ENCODE assay signal across 1 cellular context in the genomic region with DNA sequence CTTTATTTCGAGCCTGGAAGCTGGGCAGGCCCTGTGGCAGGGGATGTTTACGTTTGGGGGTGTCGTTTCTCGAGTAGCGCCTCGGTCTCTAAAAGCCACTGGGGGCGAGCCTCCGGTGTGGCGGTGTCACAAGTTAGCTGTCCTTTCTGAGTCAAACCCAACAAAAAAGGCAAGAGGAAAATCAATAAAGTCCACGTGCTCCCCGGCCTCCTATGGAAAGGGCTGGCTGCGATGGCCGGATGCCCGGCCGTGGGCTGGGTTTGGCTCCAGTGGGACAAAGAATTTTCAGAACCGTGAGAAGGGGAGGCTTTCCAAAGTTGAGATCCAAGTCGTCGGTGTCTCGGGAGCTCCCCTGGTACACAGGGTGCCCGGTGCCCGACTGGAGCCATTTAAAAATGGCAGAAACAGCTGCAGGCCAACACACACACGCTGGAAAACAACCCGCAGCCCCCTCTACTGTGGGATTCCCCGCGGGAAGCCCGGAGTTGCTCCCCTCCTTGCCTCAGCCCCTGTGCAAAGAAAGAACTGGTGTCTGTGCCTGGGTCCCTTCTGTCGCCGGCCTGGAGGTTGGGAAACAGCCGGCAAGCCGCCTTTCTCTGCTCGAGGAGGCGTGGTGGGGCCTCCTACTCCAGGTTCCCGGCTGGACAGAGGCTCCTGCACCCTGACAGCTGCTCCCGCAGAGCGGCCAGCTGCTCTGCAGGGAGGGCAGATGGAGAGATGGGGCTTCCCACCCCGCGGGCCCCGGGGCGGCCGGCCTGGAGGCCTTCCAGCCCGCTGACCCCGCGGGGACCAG.
TF ChIP-seq lines count a peak whose summit lies in the region.

No MANE protein-coding gene starts in this region.

TF ChIP-seq in K562, 482 proteins besides CTCF, POLR2A, EP300 and RAD21 (continued from another document and continues in another):
- TF ChIP-seq, protein P1, sequence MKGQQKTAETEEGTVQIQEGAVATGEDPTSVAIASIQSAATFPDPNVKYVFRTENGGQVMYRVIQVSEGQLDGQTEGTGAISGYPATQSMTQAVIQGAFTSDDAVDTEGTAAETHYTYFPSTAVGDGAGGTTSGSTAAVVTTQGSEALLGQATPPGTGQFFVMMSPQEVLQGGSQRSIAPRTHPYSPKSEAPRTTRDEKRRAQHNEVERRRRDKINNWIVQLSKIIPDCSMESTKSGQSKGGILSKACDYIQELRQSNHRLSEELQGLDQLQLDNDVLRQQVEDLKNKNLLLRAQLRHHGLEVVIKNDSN (CRISPR knock-in tag; IDR thresholded peaks at IDR 0.05): peak; percentile 83
- 0 out of 2 replicates have a peak, but pooled peaks have one; percentile 44 for TF ChIP-seq ZNF766 (CRISPR knock-in tag; conservative IDR thresholded peaks at IDR 0.05)
- TF ChIP-seq, protein P2, sequence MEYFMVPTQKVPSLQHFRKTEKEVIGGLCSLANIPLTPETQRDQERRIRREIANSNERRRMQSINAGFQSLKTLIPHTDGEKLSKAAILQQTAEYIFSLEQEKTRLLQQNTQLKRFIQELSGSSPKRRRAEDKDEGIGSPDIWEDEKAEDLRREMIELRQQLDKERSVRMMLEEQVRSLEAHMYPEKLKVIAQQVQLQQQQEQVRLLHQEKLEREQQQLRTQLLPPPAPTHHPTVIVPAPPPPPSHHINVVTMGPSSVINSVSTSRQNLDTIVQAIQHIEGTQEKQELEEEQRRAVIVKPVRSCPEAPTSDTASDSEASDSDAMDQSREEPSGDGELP (CRISPR knock-in tag; IDR thresholded peaks at IDR 0.05; ENCODE audit: borderline replicate concordance): peak; percentile 91
- peak in 2 of 3 experiments; percentile 62 to 86 for TF ChIP-seq YY1 (IDR thresholded peaks at IDR 0.05; ENCODE audit: borderline replicate concordance in 1 of 3, control insufficient read depth in 1 of 3, extremely low read depth in 1 of 3, insufficient read depth in 3 of 3, insufficient read length in 1 of 3, insufficient replicate concordance in 2 of 3, low read depth in 1 of 3, low read length in 2 of 3)
- TF ChIP-seq MXI1 (IDR thresholded peaks at IDR 0.05; ENCODE audit: low read depth, low read length): peak; percentile 79
- 0 out of 2 replicates have a peak, but pooled peaks have one; percentile 7 for TF ChIP-seq ETV1 (tag; conservative IDR thresholded peaks at IDR 0.05; ENCODE audit: low read depth)
- peak; percentile 55 for TF ChIP-seq CEBPB (tag; IDR thresholded peaks at IDR 0.05)
- TF ChIP-seq HDAC1 (IDR thresholded peaks at IDR 0.05): peak in 1 of 2 experiments; percentile 63; a peak in 1 of 4 replicates
- peak; percentile 40; the same call in 1 of the 2 replicates for TF ChIP-seq RAD51 (IDR thresholded peaks at IDR 0.05; ENCODE audit: borderline replicate concordance, low read depth)
- no peak for TF ChIP-seq CTBP1 (IDR thresholded peaks at IDR 0.05; ENCODE audit: borderline replicate concordance)
- peak; percentile 49; the same call in 1 of the 2 replicates for TF ChIP-seq ZNF263 (CRISPR knock-in tag; IDR thresholded peaks at IDR 0.05; ENCODE audit: borderline replicate concordance)
- TF ChIP-seq, protein P3, sequence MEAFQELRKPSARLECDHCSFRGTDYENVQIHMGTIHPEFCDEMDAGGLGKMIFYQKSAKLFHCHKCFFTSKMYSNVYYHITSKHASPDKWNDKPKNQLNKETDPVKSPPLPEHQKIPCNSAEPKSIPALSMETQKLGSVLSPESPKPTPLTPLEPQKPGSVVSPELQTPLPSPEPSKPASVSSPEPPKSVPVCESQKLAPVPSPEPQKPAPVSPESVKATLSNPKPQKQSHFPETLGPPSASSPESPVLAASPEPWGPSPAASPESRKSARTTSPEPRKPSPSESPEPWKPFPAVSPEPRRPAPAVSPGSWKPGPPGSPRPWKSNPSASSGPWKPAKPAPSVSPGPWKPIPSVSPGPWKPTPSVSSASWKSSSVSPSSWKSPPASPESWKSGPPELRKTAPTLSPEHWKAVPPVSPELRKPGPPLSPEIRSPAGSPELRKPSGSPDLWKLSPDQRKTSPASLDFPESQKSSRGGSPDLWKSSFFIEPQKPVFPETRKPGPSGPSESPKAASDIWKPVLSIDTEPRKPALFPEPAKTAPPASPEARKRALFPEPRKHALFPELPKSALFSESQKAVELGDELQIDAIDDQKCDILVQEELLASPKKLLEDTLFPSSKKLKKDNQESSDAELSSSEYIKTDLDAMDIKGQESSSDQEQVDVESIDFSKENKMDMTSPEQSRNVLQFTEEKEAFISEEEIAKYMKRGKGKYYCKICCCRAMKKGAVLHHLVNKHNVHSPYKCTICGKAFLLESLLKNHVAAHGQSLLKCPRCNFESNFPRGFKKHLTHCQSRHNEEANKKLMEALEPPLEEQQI (IDR thresholded peaks at IDR 0.05): no peak
- TF ChIP-seq, protein P4, sequence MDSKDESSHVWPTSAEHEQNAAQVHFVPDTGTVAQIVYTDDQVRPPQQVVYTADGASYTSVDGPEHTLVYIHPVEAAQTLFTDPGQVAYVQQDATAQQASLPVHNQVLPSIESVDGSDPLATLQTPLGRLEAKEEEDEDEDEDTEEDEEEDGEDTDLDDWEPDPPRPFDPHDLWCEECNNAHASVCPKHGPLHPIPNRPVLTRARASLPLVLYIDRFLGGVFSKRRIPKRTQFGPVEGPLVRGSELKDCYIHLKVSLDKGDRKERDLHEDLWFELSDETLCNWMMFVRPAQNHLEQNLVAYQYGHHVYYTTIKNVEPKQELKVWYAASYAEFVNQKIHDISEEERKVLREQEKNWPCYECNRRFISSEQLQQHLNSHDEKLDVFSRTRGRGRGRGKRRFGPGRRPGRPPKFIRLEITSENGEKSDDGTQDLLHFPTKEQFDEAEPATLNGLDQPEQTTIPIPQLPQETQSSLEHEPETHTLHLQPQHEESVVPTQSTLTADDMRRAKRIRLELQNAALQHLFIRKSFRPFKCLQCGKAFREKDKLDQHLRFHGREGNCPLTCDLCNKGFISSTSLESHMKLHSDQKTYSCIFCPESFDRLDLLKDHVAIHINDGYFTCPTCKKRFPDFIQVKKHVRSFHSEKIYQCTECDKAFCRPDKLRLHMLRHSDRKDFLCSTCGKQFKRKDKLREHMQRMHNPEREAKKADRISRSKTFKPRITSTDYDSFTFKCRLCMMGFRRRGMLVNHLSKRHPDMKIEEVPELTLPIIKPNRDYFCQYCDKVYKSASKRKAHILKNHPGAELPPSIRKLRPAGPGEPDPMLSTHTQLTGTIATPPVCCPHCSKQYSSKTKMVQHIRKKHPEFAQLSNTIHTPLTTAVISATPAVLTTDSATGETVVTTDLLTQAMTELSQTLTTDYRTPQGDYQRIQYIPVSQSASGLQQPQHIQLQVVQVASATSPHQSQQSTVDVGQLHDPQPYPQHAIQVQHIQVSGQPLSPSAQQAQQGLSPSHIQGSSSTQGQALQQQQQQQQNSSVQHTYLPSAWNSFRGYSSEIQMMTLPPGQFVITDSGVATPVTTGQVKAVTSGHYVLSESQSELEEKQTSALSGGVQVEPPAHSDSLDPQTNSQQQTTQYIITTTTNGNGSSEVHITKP (IDR thresholded peaks at IDR 0.05; ENCODE audit: partially characterized antibody): peak; percentile 85
- TF ChIP-seq DPF2 (IDR thresholded peaks at IDR 0.05): 0 out of 2 replicates have a peak, but pooled peaks have one; percentile 19
- 0 out of 2 replicates have a peak, but pooled peaks have one; percentile 15 for TF ChIP-seq ZBTB40 (IDR thresholded peaks at IDR 0.05)
- no peak for TF ChIP-seq ZBTB40 (CRISPR knock-in tag; IDR thresholded peaks at IDR 0.05)
- TF ChIP-seq USF2 (CRISPR knock-in tag; IDR thresholded peaks at IDR 0.05): peak; percentile 65
- TF ChIP-seq, protein P5, sequence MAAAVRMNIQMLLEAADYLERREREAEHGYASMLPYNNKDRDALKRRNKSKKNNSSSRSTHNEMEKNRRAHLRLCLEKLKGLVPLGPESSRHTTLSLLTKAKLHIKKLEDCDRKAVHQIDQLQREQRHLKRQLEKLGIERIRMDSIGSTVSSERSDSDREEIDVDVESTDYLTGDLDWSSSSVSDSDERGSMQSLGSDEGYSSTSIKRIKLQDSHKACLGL (CRISPR knock-in tag; IDR thresholded peaks at IDR 0.05; ENCODE audit: borderline replicate concordance, poor library complexity, severe bottlenecking): peak; percentile 2
- TF ChIP-seq, protein P6, sequence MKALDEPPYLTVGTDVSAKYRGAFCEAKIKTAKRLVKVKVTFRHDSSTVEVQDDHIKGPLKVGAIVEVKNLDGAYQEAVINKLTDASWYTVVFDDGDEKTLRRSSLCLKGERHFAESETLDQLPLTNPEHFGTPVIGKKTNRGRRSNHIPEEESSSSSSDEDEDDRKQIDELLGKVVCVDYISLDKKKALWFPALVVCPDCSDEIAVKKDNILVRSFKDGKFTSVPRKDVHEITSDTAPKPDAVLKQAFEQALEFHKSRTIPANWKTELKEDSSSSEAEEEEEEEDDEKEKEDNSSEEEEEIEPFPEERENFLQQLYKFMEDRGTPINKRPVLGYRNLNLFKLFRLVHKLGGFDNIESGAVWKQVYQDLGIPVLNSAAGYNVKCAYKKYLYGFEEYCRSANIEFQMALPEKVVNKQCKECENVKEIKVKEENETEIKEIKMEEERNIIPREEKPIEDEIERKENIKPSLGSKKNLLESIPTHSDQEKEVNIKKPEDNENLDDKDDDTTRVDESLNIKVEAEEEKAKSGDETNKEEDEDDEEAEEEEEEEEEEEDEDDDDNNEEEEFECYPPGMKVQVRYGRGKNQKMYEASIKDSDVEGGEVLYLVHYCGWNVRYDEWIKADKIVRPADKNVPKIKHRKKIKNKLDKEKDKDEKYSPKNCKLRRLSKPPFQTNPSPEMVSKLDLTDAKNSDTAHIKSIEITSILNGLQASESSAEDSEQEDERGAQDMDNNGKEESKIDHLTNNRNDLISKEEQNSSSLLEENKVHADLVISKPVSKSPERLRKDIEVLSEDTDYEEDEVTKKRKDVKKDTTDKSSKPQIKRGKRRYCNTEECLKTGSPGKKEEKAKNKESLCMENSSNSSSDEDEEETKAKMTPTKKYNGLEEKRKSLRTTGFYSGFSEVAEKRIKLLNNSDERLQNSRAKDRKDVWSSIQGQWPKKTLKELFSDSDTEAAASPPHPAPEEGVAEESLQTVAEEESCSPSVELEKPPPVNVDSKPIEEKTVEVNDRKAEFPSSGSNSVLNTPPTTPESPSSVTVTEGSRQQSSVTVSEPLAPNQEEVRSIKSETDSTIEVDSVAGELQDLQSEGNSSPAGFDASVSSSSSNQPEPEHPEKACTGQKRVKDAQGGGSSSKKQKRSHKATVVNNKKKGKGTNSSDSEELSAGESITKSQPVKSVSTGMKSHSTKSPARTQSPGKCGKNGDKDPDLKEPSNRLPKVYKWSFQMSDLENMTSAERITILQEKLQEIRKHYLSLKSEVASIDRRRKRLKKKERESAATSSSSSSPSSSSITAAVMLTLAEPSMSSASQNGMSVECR (CRISPR knock-in tag; IDR thresholded peaks at IDR 0.05): 0 out of 2 replicates have a peak, but pooled peaks have one; percentile 72
- peak; percentile 46 for TF ChIP-seq DACH1 (IDR thresholded peaks at IDR 0.05; ENCODE audit: partially characterized antibody)
